ENCODE assay signal across 9 cellular contexts in the genomic region with DNA sequence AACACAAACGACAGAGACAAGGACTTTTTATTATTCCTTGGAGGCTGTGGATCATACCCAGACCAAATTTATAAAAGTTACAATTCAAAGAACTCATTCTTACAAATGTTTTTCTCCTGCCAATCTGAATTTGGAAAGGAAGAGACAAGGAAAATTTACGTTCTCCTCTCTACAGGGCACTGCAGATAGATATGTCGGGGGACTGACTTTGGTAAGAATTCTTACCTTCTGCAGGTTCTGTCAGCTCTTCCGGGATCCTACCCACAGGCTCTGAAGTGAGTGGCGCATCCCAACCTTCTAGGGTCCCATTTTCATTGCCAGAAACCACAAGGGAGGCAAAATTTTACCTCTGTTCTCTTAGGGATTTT. TPM values are rescaled to one million over a fixed set of nuclear protein-coding genes. Genes with fewer than 3 reads are reported as not detected.
DNase-seq lines count a peak whose midpoint lies in the region; ATAC-seq, FAIRE-seq and TF ChIP-seq lines count a peak whose summit lies in the region.
"Had no signal": no experiment of that assay in that cellular context is flagged by ENCODE, and none has a peak within 500 bp of the region (broad histone marks: within the 10 kb centered on the region; RNA-seq: fewer than 3 reads in every experiment).

No MANE protein-coding gene starts in this region.

- H3K27ac Mint-ChIP-seq in T-cell, result peak overlapping the region; percentile 89 to 99
- no peak overlapping the region for H3K27ac Mint-ChIP-seq in type B pancreatic cell

- no peak for TF ChIP-seq POLR2A in breast epithelium (IDR thresholded peaks at IDR 0.05)

- H3K9me3 Mint-ChIP-seq in T-cell, result no peaks in the 10 kb centered on the region
- H3K9me3 Mint-ChIP-seq in type B pancreatic cell, result no peaks in the 10 kb centered on the region

- BruUV-seq in mammary epithelial cell (replicated peaks; lab: Mats Ljungman, UMichigan), result no TSS peak

- no peaks in the 10 kb centered on the region for H3K4me1 ChIP-seq in mammary epithelial cell (ENCODE audit: insufficient read depth, low read length)
- no peaks in the 10 kb centered on the region for H3K4me1 ChIP-seq in breast epithelium
- no peaks in the 10 kb centered on the region for H3K4me1 ChIP-seq in keratinocyte (ENCODE audit: control insufficient read depth, extremely low read depth, insufficient read depth, low read length)

- H3K4me3 Mint-ChIP-seq in T-cell (peak overlapping the region; percentile 75 to 88 (median 75)), type B pancreatic cell (no peak overlapping the region)

- TF ChIP-seq CTCF in mammary epithelial cell (conservative IDR thresholded peaks at IDR 0.05 in 1 of 2, IDR thresholded peaks at IDR 0.05 in 1 of 2; ENCODE audit: extremely low read depth in 1 of 2, insufficient read depth in 1 of 2, low read depth in 1 of 2, low read length in 2 of 2) (no peak), breast epithelium (IDR thresholded peaks at IDR 0.05) (no peak), keratinocyte (optimal IDR thresholded peaks at IDR 0.05 in 1 of 3, IDR thresholded peaks at IDR 0.05 in 1 of 3, conservative IDR thresholded peaks at IDR 0.05 in 1 of 3; ENCODE audit: extremely low read depth in 1 of 3, insufficient read depth in 2 of 3, low read length in 3 of 3) (no peak), type B pancreatic cell (conservative IDR thresholded peaks at IDR 0.05) (peak; percentile 28)

- H3K27me3 Mint-ChIP-seq in T-cell, result no peaks in the 10 kb centered on the region
- peaks cover 38% of the 10 kb centered on the region for H3K27me3 Mint-ChIP-seq in type B pancreatic cell

- H3K79me2 ChIP-seq in mammary epithelial cell (ENCODE audit: insufficient read depth, low read length), result no peaks in the 10 kb centered on the region
- no peaks in the 10 kb centered on the region for H3K79me2 ChIP-seq in keratinocyte (ENCODE audit: control insufficient read depth, insufficient read depth, low read length)

- DNase-seq in mammary epithelial cell (no peak), breast epithelium (ENCODE audit: low spot score in 2 of 2) (no peak), T-cell (no peak), keratinocyte (ENCODE audit: low read depth, low spot score) (no peak), type B pancreatic cell (ENCODE audit: extremely low spot score, unreplicated experiment) (no peak), globus pallidus (ENCODE audit: low spot score) (no peak), urothelium cell line (ENCODE audit: low spot score) (no peak)

- FAIRE-seq in keratinocyte (lab: Jason Lieb, UNC), result no peak
- FAIRE-seq in urothelium cell line (lab: Jason Lieb, UNC), result no peak

- 36% methylated on average over 5 of the region's 5 CpGs for WGBS in mammary epithelial cell (ENCODE audit: low coverage, missing lambda C conversion rate)

- H3K4me1 Mint-ChIP-seq in T-cell (peaks cover 55 to 59% (median 58%) of the 10 kb centered on the region in 3 donors), type B pancreatic cell (ENCODE audit: unreplicated experiment) (no peaks in the 10 kb centered on the region)

- H2AFZ ChIP-seq in mammary epithelial cell (ENCODE audit: low read depth, low read length) (peak overlapping the region; percentile 71), keratinocyte (ENCODE audit: control insufficient read depth, low read length) (no peak overlapping the region)

- no peaks in the 10 kb centered on the region for H3K9me1 ChIP-seq in keratinocyte (ENCODE audit: control insufficient read depth, extremely low read depth, insufficient read depth, low read length)

- POLR2A ChIA-PET in T-cell (lab: Charles Lee), result interaction anchor here in 1 of 2 donors (0.6 kb wide), 1 partner anchor 42 kb away, joined by 3 read pairs; no protein-coding TSS in a partner anchor

- H3K27ac ChIP-seq in mammary epithelial cell (ENCODE audit: insufficient read depth, low read depth, low read length), result no peak overlapping the region
- H3K27ac ChIP-seq in breast epithelium, result peak overlapping the region in 1 of 2 donors; percentile 16
- H3K27ac ChIP-seq in keratinocyte (ENCODE audit: control insufficient read depth, insufficient read depth, low read length), result no peak overlapping the region
- H3K27ac ChIP-seq: WERI-Rb-1 had no signal

- H3K9me3 ChIP-seq in mammary epithelial cell (replicated peaks; ENCODE audit: insufficient read depth, low read length) (no peaks in the 10 kb centered on the region), breast epithelium (no peaks in the 10 kb centered on the region), keratinocyte (ENCODE audit: control insufficient read depth, low read depth, low read length) (no peaks in the 10 kb centered on the region)

- no peak for ATAC-seq in T-cell (replicated peaks in 1 of 4)
- ATAC-seq in HG03280 (IDR thresholded peaks at IDR 0.05; ENCODE audit: unreplicated experiment), result no peak

- H3K27me3 ChIP-seq in mammary epithelial cell (ENCODE audit: insufficient read depth, low read length) (peaks cover 2% of the 10 kb centered on the region), breast epithelium (no peaks in the 10 kb centered on the region), keratinocyte (ENCODE audit: control insufficient read depth, extremely low read depth, insufficient read depth, low read length) (no peaks in the 10 kb centered on the region)

- dilution Hi-C loops in mammary epithelial cell (cut with HindIII; ENCODE audit: low sequenced_read_pairs) (no loop called here), keratinocyte (cut with MboI; ENCODE audit: extremely low pct_ligation_motif_present, low sequenced_read_pairs) (no loop called here)

- CTCF ChIA-PET in mammary epithelial cell (lab: Charles Lee; ENCODE audit: low non-redundant PET) (interaction anchor here (0.7 kb wide), 1 partner anchor 1339 kb away, joined by 3 read pairs; no protein-coding TSS in a partner anchor), T-cell (lab: Charles Lee) (interaction anchor here (0.6 to 8.7 kb wide), 19 partner anchors 12 to 499 kb away, joined by 3 to 136 read pairs (median 4); partner anchors contain the start of genes FNDC8 (in 1 of the 2) and PEX12 (in 1 of the 2))

- intact Hi-C loops in mammary epithelial cell (cut with micrococcal nuclease), result loop anchor here (1.0 to 2.0 kb wide), 4 partner anchors 208 to 368 kb away; partner anchors contain the start of gene SLFN5
- intact Hi-C loops in breast epithelium (cut with DNase I; ENCODE audit: low total_unique reads), result loop anchor here (10.0 kb wide), 1 partner anchor 785 kb away; no protein-coding TSS in a partner anchor

- H3K9ac ChIP-seq in mammary epithelial cell (ENCODE audit: insufficient read depth, low read length) (peak overlapping the region; percentile 5), keratinocyte (ENCODE audit: control insufficient read depth, extremely low read depth, insufficient read depth, low read length) (no peak overlapping the region)

- in situ Hi-C loops in mammary epithelial cell (cut with MboI; ENCODE audit: low sequenced_read_pairs in 2 of 2), result loop anchor here (5.0 kb wide), 2 partner anchors 227 to 372 kb away; no protein-coding TSS in a partner anchor

- H3K36me3 Mint-ChIP-seq in T-cell (peaks cover 10% of the 10 kb centered on the region), type B pancreatic cell (no peaks in the 10 kb centered on the region)

- H3K4me3 ChIP-seq in mammary epithelial cell (replicated peaks in 1 of 3; ENCODE audit: insufficient read depth in 1 of 3, low read depth in 2 of 3, low read length in 3 of 3), result no peak overlapping the region
- H3K4me3 ChIP-seq in breast epithelium, result peak overlapping the region in 1 of 3 donors; percentile 33
- H3K4me3 ChIP-seq in keratinocyte (ENCODE audit: control insufficient read depth in 2 of 3, extremely low read depth in 1 of 3, insufficient read depth in 2 of 3, low read depth in 1 of 3, low read length in 3 of 3), result no peak overlapping the region

- H3K36me3 ChIP-seq in mammary epithelial cell (ENCODE audit: insufficient read depth, low read length), result no peaks in the 10 kb centered on the region
- H3K36me3 ChIP-seq in breast epithelium, result no peaks in the 10 kb centered on the region
- H3K36me3 ChIP-seq in keratinocyte (ENCODE audit: control insufficient read depth in 2 of 2, extremely low read depth in 1 of 2, insufficient read depth in 2 of 2, low read length in 2 of 2), result no peaks in the 10 kb centered on the region
- H3K36me3 ChIP-seq: WERI-Rb-1 had no signal

- no peaks in the 10 kb centered on the region for H4K20me1 ChIP-seq in mammary epithelial cell (ENCODE audit: insufficient read depth, low read length)
- no peaks in the 10 kb centered on the region for H4K20me1 ChIP-seq in keratinocyte (ENCODE audit: control insufficient read depth, extremely low read depth, insufficient read depth, low read length)

- H3K4me2 ChIP-seq in mammary epithelial cell (ENCODE audit: insufficient read depth, low read depth, low read length) (peak overlapping the region; percentile 73), keratinocyte (ENCODE audit: control insufficient read depth, extremely low read depth, insufficient read depth, low read depth, low read length) (peak overlapping the region; percentile 50)

RNA-seq across cellular contexts. Expression of gene SLFN12L, which starts 2.2 kb away (rescaled TPM):
- under 1 TPM; 0.12 to 0.17 TPM for total RNA-seq in mammary epithelial cell
- polyA plus RNA-seq in mammary epithelial cell, result 0.05 TPM
- not detected for polyA minus RNA-seq in mammary epithelial cell
- 1 to 10 TPM; 2.9 to 3.5 (median 3.3) TPM for total RNA-seq in breast epithelium
- 100 to 1,000 TPM in 1 of 5 donors, 10 to 100 TPM in 4; 79.7 to 113 (median 90.7) TPM for total RNA-seq in T-cell
- polyA plus RNA-seq in keratinocyte, result 0.05 to 0.09 TPM (median 0.06 TPM) in 3 replicates
- polyA plus RNA-seq in keratinocyte (2011; ENCODE audit: low read depth), result not detected
- polyA plus RNA-seq in keratinocyte (2011; cell fraction: cytosol; rRNA removed), result 0.07 TPM in 1 of 2 replicates, not detected in the other
- polyA plus RNA-seq in keratinocyte (2011; cell fraction: nucleus; rRNA removed), result 0.18 TPM in 1 of 2 replicates, not detected in the other
- 0.08 TPM in 1 of 2 replicates, not detected in the other for polyA plus RNA-seq in keratinocyte (2012; ENCODE audit: low replicate concordance)
- polyA minus RNA-seq in keratinocyte, result not detected in 3 replicates
- polyA minus RNA-seq in keratinocyte (2011; cell fraction: cytosol; rRNA and poly(A)+ RNA removed), result not detected
- not detected in 2 replicates for polyA minus RNA-seq in keratinocyte (2011; cell fraction: nucleus; rRNA and poly(A)+ RNA removed)
- total RNA-seq in type B pancreatic cell (ENCODE audit: low replicate concordance), result not detected in 2 replicates

RNA-seq across cellular contexts. Expression of gene SLFN14, which starts 21.0 kb away (rescaled TPM):
- total RNA-seq in mammary epithelial cell (not detected), breast epithelium (not detected), T-cell (not detected), type B pancreatic cell (ENCODE audit: low replicate concordance) (not detected in 2 replicates)
- polyA plus RNA-seq in mammary epithelial cell (not detected), keratinocyte (not detected in 3 replicates)
- polyA minus RNA-seq in mammary epithelial cell (not detected), keratinocyte (not detected in 3 replicates)
- polyA plus RNA-seq in keratinocyte (2011; ENCODE audit: low read depth), result not detected
- not detected in 2 replicates for polyA plus RNA-seq in keratinocyte (2011; cell fraction: cytosol; rRNA removed)
- polyA plus RNA-seq in keratinocyte (2011; cell fraction: nucleus; rRNA removed), result not detected in 2 replicates
- polyA plus RNA-seq in keratinocyte (2012; ENCODE audit: low replicate concordance), result not detected in 2 replicates
- polyA minus RNA-seq in keratinocyte (2011; cell fraction: cytosol; rRNA and poly(A)+ RNA removed), result not detected
- not detected in 2 replicates for polyA minus RNA-seq in keratinocyte (2011; cell fraction: nucleus; rRNA and poly(A)+ RNA removed)

RNA-seq across cellular contexts. Expression of gene PEX12, which starts 38.7 kb away (rescaled TPM):
- total RNA-seq in mammary epithelial cell (1 to 10 TPM; 5.7 to 8.7 TPM), breast epithelium (1 to 10 TPM; 5.1 to 10.0 (median 8.2) TPM), T-cell (1 to 10 TPM; 3.6 to 6.6 (median 5.6) TPM), type B pancreatic cell (ENCODE audit: low replicate concordance) (6.9 and 7.7 TPM in 2 replicates)
- polyA plus RNA-seq in mammary epithelial cell (8.0 TPM), keratinocyte (6.4 to 7.7 TPM (median 6.9 TPM) in 3 replicates)
- polyA minus RNA-seq in mammary epithelial cell (18.7 TPM), keratinocyte (4.3 to 7.0 TPM (median 5.8 TPM) in 3 replicates)
- 4.7 TPM for polyA plus RNA-seq in keratinocyte (2011; ENCODE audit: low read depth)
- 3.0 and 5.2 TPM in 2 replicates for polyA plus RNA-seq in keratinocyte (2011; cell fraction: cytosol; rRNA removed)
- polyA plus RNA-seq in keratinocyte (2011; cell fraction: nucleus; rRNA removed), result 8.5 and 10.6 TPM in 2 replicates
- 3.9 and 5.2 TPM in 2 replicates for polyA plus RNA-seq in keratinocyte (2012; ENCODE audit: low replicate concordance)
- 4.0 TPM for polyA minus RNA-seq in keratinocyte (2011; cell fraction: cytosol; rRNA and poly(A)+ RNA removed)
- polyA minus RNA-seq in keratinocyte (2011; cell fraction: nucleus; rRNA and poly(A)+ RNA removed), result 3.6 and 5.2 TPM in 2 replicates

RNA-seq across cellular contexts. Expression of gene AP2B1, which starts 47.5 kb away (rescaled TPM):
- total RNA-seq in mammary epithelial cell (100 to 1,000 TPM; 168 to 227 TPM), breast epithelium (10 to 100 TPM; 78.4 to 91.9 (median 88.5) TPM), T-cell (100 to 1,000 TPM; 106 to 157 (median 134) TPM), type B pancreatic cell (ENCODE audit: low replicate concordance) (120 and 165 TPM in 2 replicates)
- polyA plus RNA-seq in mammary epithelial cell (166 TPM), keratinocyte (151 to 209 TPM (median 189 TPM) in 3 replicates)
- polyA minus RNA-seq in mammary epithelial cell (295 TPM), keratinocyte (179 to 376 TPM (median 320 TPM) in 3 replicates)
- polyA plus RNA-seq in keratinocyte (2011; ENCODE audit: low read depth), result 75.5 TPM
- polyA plus RNA-seq in keratinocyte (2011; cell fraction: cytosol; rRNA removed), result 159 and 240 TPM in 2 replicates
- 144 and 149 TPM in 2 replicates for polyA plus RNA-seq in keratinocyte (2011; cell fraction: nucleus; rRNA removed)
- 42.0 and 163 TPM in 2 replicates for polyA plus RNA-seq in keratinocyte (2012; ENCODE audit: low replicate concordance)
- polyA minus RNA-seq in keratinocyte (2011; cell fraction: cytosol; rRNA and poly(A)+ RNA removed), result 215 TPM
- polyA minus RNA-seq in keratinocyte (2011; cell fraction: nucleus; rRNA and poly(A)+ RNA removed), result 98.2 and 178 TPM in 2 replicates

Comparison
In these comparisons a context has a peak if more than half of its experiments do, and no peak if none do; other contexts are left out.
1. RNA of gene SLFN12L, which starts 2.2 kb away (total RNA-seq): 79.7 to 113 TPM in T-cell; 2.9 to 3.5 TPM in breast epithelium, 0.12 to 0.17 TPM in mammary epithelial cell and not detected in type B pancreatic cell; every median in the first group is over 10 times any median in the second.